ENCODE assay signal across 8 cellular contexts in the genomic region with DNA sequence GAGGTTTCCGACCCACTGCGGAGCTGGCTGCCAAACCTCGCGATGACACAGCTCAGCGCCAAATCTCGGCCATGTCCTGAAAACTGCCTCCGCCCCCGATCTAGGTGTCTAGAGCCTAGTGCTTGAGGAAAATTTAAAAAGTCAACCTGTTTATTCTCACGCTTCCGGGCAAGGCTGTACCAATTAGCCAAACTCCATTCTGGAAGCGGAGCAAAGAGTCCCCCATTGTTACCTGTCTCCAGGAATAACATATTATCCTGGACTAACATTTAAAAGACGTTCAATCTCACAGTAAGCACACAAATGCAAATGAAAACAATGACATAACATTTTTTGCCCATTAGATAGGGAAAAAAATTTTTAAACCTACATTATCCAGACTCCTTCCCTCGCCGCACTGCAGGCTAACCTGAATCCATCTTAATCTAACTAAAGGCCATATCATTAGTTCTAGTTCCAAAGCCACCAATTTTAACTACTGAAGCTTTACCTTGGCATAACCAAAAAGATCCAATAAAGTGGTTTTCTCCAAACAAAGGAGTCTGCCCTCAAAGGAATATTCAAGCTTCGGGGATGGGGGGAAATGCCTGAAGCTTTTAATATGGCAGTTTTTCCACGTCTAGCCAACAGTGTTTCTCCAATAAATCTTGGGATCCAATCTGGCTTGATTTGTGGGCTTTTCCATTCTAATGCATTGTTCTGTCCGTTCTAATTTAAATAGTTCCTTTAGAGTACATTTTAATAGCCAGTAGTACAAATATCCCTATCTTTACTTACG. TPM values are rescaled to one million over a fixed set of nuclear protein-coding genes. Genes with fewer than 3 reads are reported as not detected.
DNase-seq lines count a peak whose midpoint lies in the region; ATAC-seq, FAIRE-seq and TF ChIP-seq lines count a peak whose summit lies in the region.

No MANE protein-coding gene starts in this region.

- H3K4me2 ChIP-seq in A549 (peak overlapping the region; percentile 96), OCI-LY7 (ENCODE audit: low read length) (peak overlapping the region; percentile 96)

- no TSS peak for BruUV-seq in OCI-LY7 (replicated peaks; lab: Mats Ljungman, UMichigan)

- peak overlapping the region; percentile 55 for H3K9ac ChIP-seq in endocrine pancreas (ENCODE audit: control insufficient read depth, insufficient read depth, low read length)

- peak in 1 of 2 experiments; percentile 1 for DNase-seq in A549 (ENCODE audit: low read depth in 1 of 2, low spot score in 1 of 2)
- DNase-seq in OCI-LY7 (ENCODE audit: low spot score), result no peak
- DNase-seq in osteocyte (ENCODE audit: extremely low spot score, unreplicated experiment), result no peak
- DNase-seq in frontal cortex (ENCODE audit: low spot score in 2 of 2), result no peak
- DNase-seq in GM03348 (ENCODE audit: low spot score), result no peak
- DNase-seq in NOMO-1 (lab: John Stamatoyannopoulos, UW; ENCODE audit: unreplicated experiment in 2 of 2), result no peak

- peaks cover 59% of the 10 kb centered on the region for H3K79me2 ChIP-seq in OCI-LY7 (ENCODE audit: insufficient read depth, low read depth, low read length)

- TF ChIP-seq EP300 in A549 (IDR thresholded peaks at IDR 0.05), result no peak

- CTCF ChIA-PET in A549 (lab: Yijun Ruan, JAX), result interaction anchor here (0.7 to 0.9 kb wide), 2 partner anchors 147 to 359 kb away, joined by 3 to 4 read pairs; no protein-coding TSS in a partner anchor
- CTCF ChIA-PET in OCI-LY7 (lab: Charles Lee; ENCODE audit: unreplicated experiment), result interaction anchor here (0.5 kb wide), 1 partner anchor 95 kb away, joined by 3 read pairs; no protein-coding TSS in a partner anchor

- peak overlapping the region; percentile 90 for H3K4me3 ChIP-seq in A549
- peak overlapping the region; percentile 99 for H3K4me3 ChIP-seq in OCI-LY7 (ENCODE audit: low read depth, low read length, poor library complexity, severe bottlenecking)
- H3K4me3 ChIP-seq in endocrine pancreas (ENCODE audit: control insufficient read depth, insufficient read depth, low read length), result peak overlapping the region; percentile 90

- WGBS in A549 (ENCODE audit: missing lambda C conversion rate), result 0% methylated on average over 11 of the region's 18 CpGs

- TF ChIP-seq POLR2A in A549 (IDR thresholded peaks at IDR 0.05; ENCODE audit: low read length), result no peak

- H3K9me3 Mint-ChIP-seq in osteocyte (ENCODE audit: unreplicated experiment), result no peaks in the 10 kb centered on the region

- H3K27ac ChIP-seq in A549 (peak overlapping the region; percentile 90 to 98), OCI-LY7 (ENCODE audit: low read depth, low read length, poor library complexity, severe bottlenecking) (peak overlapping the region; percentile 85)

- TF ChIP-seq CTCF in A549 (IDR thresholded peaks at IDR 0.05) (no peak), OCI-LY7 (conservative IDR thresholded peaks at IDR 0.05; ENCODE audit: low read length) (no peak), osteocyte (IDR thresholded peaks at IDR 0.05) (no peak)

- no peaks in the 10 kb centered on the region for H3K9me2 ChIP-seq in OCI-LY7 (ENCODE audit: insufficient read depth, low read length)

- POLR2A ChIA-PET in A549 (lab: Yijun Ruan, JAX), result interaction anchor here (0.7 to 2.4 kb wide), 15 partner anchors 10 to 1315 kb away, joined by 3 to 16 read pairs (median 3); a partner anchor contains a TSS
- POLR2A ChIA-PET in OCI-LY7 (lab: Charles Lee), result interaction anchor here (0.6 to 3.9 kb wide), 8 partner anchors 9 to 250 kb away, joined by 3 to 30 read pairs (median 4); no protein-coding TSS in a partner anchor

- no peak for TF ChIP-seq RAD21 in A549 (conservative IDR thresholded peaks at IDR 0.05 in 1 of 2, IDR thresholded peaks at IDR 0.05 in 1 of 2)

- peak; percentile 65 for FAIRE-seq in A549 (lab: Jason Lieb, UNC)
- no peak for FAIRE-seq in frontal cortex (lab: Jason Lieb, UNC)

- H3K4me1 ChIP-seq in A549 (peaks cover 20% of the 10 kb centered on the region; the same call in 2 of the 3 replicates), OCI-LY7 (ENCODE audit: insufficient read depth, low read length, poor library complexity, severe bottlenecking) (peaks cover 11% of the 10 kb centered on the region), endocrine pancreas (ENCODE audit: control insufficient read depth, insufficient read depth, low read length) (peaks cover 4% of the 10 kb centered on the region)

- intact Hi-C loops in OCI-LY7 (cut with micrococcal nuclease; ENCODE audit: unreplicated experiment), result loop anchor here (2.0 to 10.0 kb wide), 3 partner anchors 148 to 360 kb away; a partner anchor contains a TSS

- peaks cover 5% of the 10 kb centered on the region for H3K36me3 Mint-ChIP-seq in osteocyte (ENCODE audit: unreplicated experiment)

- H3K27me3 ChIP-seq in endocrine pancreas (ENCODE audit: control insufficient read depth, insufficient read depth, low read length), result no peaks in the 10 kb centered on the region

- H3K36me3 ChIP-seq in OCI-LY7 (ENCODE audit: insufficient read depth, low read length) (peaks cover 35% of the 10 kb centered on the region), endocrine pancreas (ENCODE audit: control insufficient read depth, insufficient read depth, low read length) (no peaks in the 10 kb centered on the region)

- H2AFZ ChIP-seq in OCI-LY7 (ENCODE audit: low read length), result peak overlapping the region; percentile 44; the same call in 1 of the 2 replicates

- H3K27me3 Mint-ChIP-seq in osteocyte (ENCODE audit: unreplicated experiment), result peaks cover 2% of the 10 kb centered on the region

- peaks cover 15% of the 10 kb centered on the region for H3K4me1 Mint-ChIP-seq in osteocyte (ENCODE audit: unreplicated experiment)

- H3K27ac Mint-ChIP-seq in osteocyte (ENCODE audit: unreplicated experiment), result peak overlapping the region; percentile 96

- ATAC-seq in A549 (peak in 1 of 2 experiments; percentile 71; a peak in 2 of 6 replicates), GM18873 (IDR thresholded peaks at IDR 0.05; ENCODE audit: low FRiP score, unreplicated experiment) (peak; percentile 74)

- H3K4me3 Mint-ChIP-seq in osteocyte (ENCODE audit: unreplicated experiment), result peak overlapping the region; percentile 84

- H4K20me1 ChIP-seq in OCI-LY7 (ENCODE audit: insufficient read depth, low read length), result peaks cover 25% of the 10 kb centered on the region

- H3K9me3 ChIP-seq in A549 (no peaks in the 10 kb centered on the region), OCI-LY7 (ENCODE audit: low read length) (no peaks in the 10 kb centered on the region), endocrine pancreas (ENCODE audit: control insufficient read depth, low read length) (no peaks in the 10 kb centered on the region)

TF ChIP-seq in A549, 52 proteins besides CTCF, POLR2A, EP300 and RAD21:
- TF ChIP-seq HOXA7 (CRISPR knock-in tag; IDR thresholded peaks at IDR 0.05), result no peak
- TF ChIP-seq, protein P1, sequence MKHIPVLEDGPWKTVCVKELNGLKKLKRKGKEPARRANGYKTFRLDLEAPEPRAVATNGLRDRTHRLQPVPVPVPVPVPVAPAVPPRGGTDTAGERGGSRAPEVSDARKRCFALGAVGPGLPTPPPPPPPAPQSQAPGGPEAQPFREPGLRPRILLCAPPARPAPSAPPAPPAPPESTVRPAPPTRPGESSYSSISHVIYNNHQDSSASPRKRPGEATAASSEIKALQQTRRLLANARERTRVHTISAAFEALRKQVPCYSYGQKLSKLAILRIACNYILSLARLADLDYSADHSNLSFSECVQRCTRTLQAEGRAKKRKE (CRISPR knock-in tag; IDR thresholded peaks at IDR 0.05; ENCODE audit: low read depth), result no peak
- TF ChIP-seq GATA3 (IDR thresholded peaks at IDR 0.05; ENCODE audit: borderline replicate concordance), result peak; percentile 5; the same call in 1 of the 2 replicates

RNA-seq across cellular contexts. Expression of a gene that starts 1.9 kb away (rescaled TPM):
- polyA plus RNA-seq in A549 (2011; rRNA removed) (120 and 190 TPM in 2 replicates), A549 (2017; fragmentation: RNase III; extraction: RNeasy Plus Mini Kit Qiagen cat#74134 plus additional on column Dnase treatment) (55.7 to 68.8 TPM (median 60.1 TPM) in 3 replicates)
- 48.5 and 62.3 TPM in 2 replicates for polyA plus RNA-seq in A549 (2012; cell fraction: cytosol; rRNA removed)
- polyA plus RNA-seq in A549 (2012; cell fraction: nucleus; rRNA removed), result 171 and 178 TPM in 2 replicates
- 362 and 507 TPM in 2 replicates for polyA minus RNA-seq in A549 (2011; rRNA and poly(A)+ RNA removed)
- total RNA-seq in OCI-LY7 (2014; rRNA removed; shearing (Covaris generic)), result 90.7 and 116 TPM in 2 replicates
- total RNA-seq in OCI-LY7 (2022) (264 and 269 TPM in 2 replicates), osteocyte (177 and 192 TPM in 2 replicates), frontal cortex (83.2 TPM)
